21 cellular contexts compared by ENCODE assay signal in the genomic region with DNA sequence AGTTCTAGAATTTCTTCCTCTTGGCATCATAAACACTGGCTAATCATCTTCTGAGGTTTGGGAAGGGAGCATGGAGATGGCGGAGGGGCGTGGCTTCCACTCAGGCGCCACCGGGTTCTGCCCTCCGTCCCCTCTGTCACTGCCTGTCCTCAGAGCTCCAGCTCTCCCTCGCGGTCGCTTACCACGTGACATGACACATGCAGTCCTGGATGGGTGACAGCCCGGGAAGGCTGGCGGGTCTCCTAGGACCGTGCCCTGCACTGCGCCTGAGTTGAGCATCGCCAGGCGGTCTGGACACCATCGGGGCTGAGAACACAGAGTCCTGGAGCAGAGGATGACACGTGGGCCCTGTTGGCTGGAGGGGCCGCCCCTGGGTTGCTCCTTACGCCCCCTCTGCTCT.
DNase-seq lines count a peak whose midpoint lies in the region; ATAC-seq, FAIRE-seq and TF ChIP-seq lines count a peak whose summit lies in the region.
"Had no signal": no experiment of that assay in that cellular context is flagged by ENCODE, and none has a peak within 500 bp of the region (broad histone marks: within the 10 kb centered on the region; RNA-seq: fewer than 3 reads in every experiment).

No MANE protein-coding gene starts in this region.

- H3K36me3 ChIP-seq in HepG2 (replicated peaks in 1 of 2; ENCODE audit: control insufficient read depth in 1 of 2, insufficient read depth in 2 of 2, low read length in 2 of 2) (no peaks in the 10 kb centered on the region), right lobe of liver (no peaks in the 10 kb centered on the region), right atrium auricular region (peaks cover 89% of the 10 kb centered on the region), smooth muscle cell (ENCODE audit: low read depth) (peaks cover 63% of the 10 kb centered on the region)

- no peaks in the 10 kb centered on the region for H4K20me1 ChIP-seq in HepG2 (ENCODE audit: insufficient read depth, low read length)
- peaks cover 11% of the 10 kb centered on the region for H4K20me1 ChIP-seq in smooth muscle cell (ENCODE audit: low read depth)

- TF ChIP-seq POLR2A in HepG2 (IDR thresholded peaks at IDR 0.05; ENCODE audit: insufficient read depth in 1 of 2, low read depth in 2 of 2, low read length in 2 of 2) = no peak
- TF ChIP-seq POLR2A in right lobe of liver (IDR thresholded peaks at IDR 0.05) = no peak

- H3K9me3 ChIP-seq in HepG2 (ENCODE audit: low read length) (no peaks in the 10 kb centered on the region), right lobe of liver (no peaks in the 10 kb centered on the region), right atrium auricular region (no peaks in the 10 kb centered on the region), smooth muscle cell (replicated peaks; ENCODE audit: low read depth) (no peaks in the 10 kb centered on the region)

- ATAC-seq in HepG2 (no peak), right lobe of liver (no peak)
- ATAC-seq: HCT116 had no signal

- POLR2A ChIA-PET in HepG2 (lab: Yijun Ruan, JAX) = no interaction called here

- in situ Hi-C loops in HepG2 (cut with HindIII; ENCODE audit: extremely low pct_ligation_motif_present, low pct_unique_long_range_greater_than_20kb) = no loop called here

- WGBS in HepG2 (ENCODE audit: low lambda C conversion rate) = 44% methylated on average over 10 of the region's 19 CpGs
- WGBS in right lobe of liver (ENCODE audit: insufficient coverage, low coverage, low lambda C conversion rate, missing lambda C conversion rate) = 70% methylated on average over 5 of the region's 19 CpGs
- WGBS in smooth muscle cell (ENCODE audit: low lambda C conversion rate) = 88% methylated on average over 19 of the region's 19 CpGs

- H3K4me1 ChIP-seq in HepG2 (ENCODE audit: insufficient read depth, low read length) (no peaks in the 10 kb centered on the region), right lobe of liver (no peaks in the 10 kb centered on the region), right atrium auricular region (peaks cover 0 to 9% of the 10 kb centered on the region in 2 donors), smooth muscle cell (ENCODE audit: low read depth) (no peaks in the 10 kb centered on the region)

- peaks cover 87% of the 10 kb centered on the region for H3F3A ChIP-seq in smooth muscle cell (ENCODE audit: low read depth)

- intact Hi-C loops in HepG2 (cut with micrococcal nuclease; ENCODE audit: unreplicated experiment) (no loop called here), right lobe of liver (cut with DNase I) (no loop called here)

- H3K4me3 ChIP-seq in HepG2 (replicated peaks in 1 of 3; ENCODE audit: insufficient read depth in 1 of 3, low read depth in 2 of 3, low read length in 3 of 3) = no peak overlapping the region
- H3K4me3 ChIP-seq in right lobe of liver = no peak overlapping the region
- no peak overlapping the region for H3K4me3 ChIP-seq in right atrium auricular region
- no peak overlapping the region for H3K4me3 ChIP-seq in smooth muscle cell

- TF ChIP-seq RAD21 in HepG2 (CRISPR knock-in tag; IDR thresholded peaks at IDR 0.05) = no peak

- H3K9ac ChIP-seq in HepG2 (ENCODE audit: insufficient read depth, low read depth, low read length) (no peak overlapping the region), smooth muscle cell (ENCODE audit: low read depth) (no peak overlapping the region)
- H3K9ac ChIP-seq: KMS-11 had no signal

- no TSS peak for BruUV-seq in HepG2 (replicated peaks; lab: Mats Ljungman, UMichigan)

- H3K27ac ChIP-seq in HepG2 (ENCODE audit: extremely low read length, insufficient read depth, low read length) (no peak overlapping the region), right lobe of liver (no peak overlapping the region), right atrium auricular region (no peak overlapping the region), smooth muscle cell (ENCODE audit: low read depth) (peak overlapping the region; percentile 18)
- H3K27ac ChIP-seq: KMS-11 had no signal

- FAIRE-seq in HepG2 (lab: Jason Lieb, UNC) = no peak
- FAIRE-seq: A204.1, D721Med, H1, RCC 7860 had no signal

- DNase-seq in HepG2 (ENCODE audit: low spot score) = no peak
- DNase-seq in right lobe of liver = no peak
- DNase-seq in right atrium auricular region (ENCODE audit: low spot score) = peak; percentile 57
- DNase-seq in smooth muscle cell (lab: John Stamatoyannopoulos, UW; ENCODE audit: unreplicated experiment) = no peak
- no peak for DNase-seq in islet precursor cell
- DNase-seq in NK-92 treated with Interleukin-12 subunit alpha and Interleukin-12 subunit beta, amount 100 ng/mL, for 24 hours (lab: John Stamatoyannopoulos, UW) = no peak
- no peak for DNase-seq in NCI-H69 (lab: John Stamatoyannopoulos, UW)
- DNase-seq: DMS53, GDM1, NCI-H1092 treated with DMSO at 0.1 percent for 48 hours, NCI-H1436 treated with DMSO at 0.1 percent for 48 hours, NCI-H1930, NCI-H2227 treated with DMSO at 0.1 percent for 48 hours, NCI-H510A, NCI-H774 had no signal

- H3K27me3 ChIP-seq in HepG2 (ENCODE audit: control insufficient read depth in 1 of 2, insufficient read depth in 2 of 2, low read length in 2 of 2) = peaks cover 5 to 62% of the 10 kb centered on the region in 2 experiments; a peak in 3 of 5 replicates
- H3K27me3 ChIP-seq in right lobe of liver = no peaks in the 10 kb centered on the region
- no peaks in the 10 kb centered on the region for H3K27me3 ChIP-seq in right atrium auricular region
- H3K27me3 ChIP-seq in smooth muscle cell (ENCODE audit: low read depth) = no peaks in the 10 kb centered on the region

- TF ChIP-seq EP300 in HepG2 (IDR thresholded peaks at IDR 0.05; ENCODE audit: low read depth in 2 of 2, low read length in 2 of 2) (no peak), HepG2 (CRISPR knock-in tag; IDR thresholded peaks at IDR 0.05; ENCODE audit: borderline replicate concordance) (no peak)

- TF ChIP-seq CTCF in HepG2 (CRISPR knock-in tag; IDR thresholded peaks at IDR 0.05) (no peak), right lobe of liver (IDR thresholded peaks at IDR 0.05) (no peak), right atrium auricular region (IDR thresholded peaks at IDR 0.05) (no peak), smooth muscle cell (IDR thresholded peaks at IDR 0.05; ENCODE audit: borderline replicate concordance, insufficient read depth, poor library complexity, severe bottlenecking) (no peak)

- H3K79me2 ChIP-seq in HepG2 (ENCODE audit: insufficient read depth, low read length) (no peaks in the 10 kb centered on the region), smooth muscle cell (ENCODE audit: low read depth) (peaks cover 21% of the 10 kb centered on the region)

- CTCF ChIA-PET in HepG2 (lab: Yijun Ruan, JAX; ENCODE audit: low intra/inter-chr PET ratio, low total read pairs) = no interaction called here

- H2AFZ ChIP-seq in HepG2 (ENCODE audit: low read length) = no peak overlapping the region
- H2AFZ ChIP-seq in smooth muscle cell (ENCODE audit: low read depth) = no peak overlapping the region

- H3K4me2 ChIP-seq in HepG2 (ENCODE audit: low read depth, low read length) (no peak overlapping the region), smooth muscle cell (no peak overlapping the region)
- H3K4me2 ChIP-seq: KMS-11 had no signal

TF ChIP-seq in HepG2, 621 proteins besides CTCF, POLR2A, EP300 and RAD21 (continues in another document):
- TF ChIP-seq, protein P1, sequence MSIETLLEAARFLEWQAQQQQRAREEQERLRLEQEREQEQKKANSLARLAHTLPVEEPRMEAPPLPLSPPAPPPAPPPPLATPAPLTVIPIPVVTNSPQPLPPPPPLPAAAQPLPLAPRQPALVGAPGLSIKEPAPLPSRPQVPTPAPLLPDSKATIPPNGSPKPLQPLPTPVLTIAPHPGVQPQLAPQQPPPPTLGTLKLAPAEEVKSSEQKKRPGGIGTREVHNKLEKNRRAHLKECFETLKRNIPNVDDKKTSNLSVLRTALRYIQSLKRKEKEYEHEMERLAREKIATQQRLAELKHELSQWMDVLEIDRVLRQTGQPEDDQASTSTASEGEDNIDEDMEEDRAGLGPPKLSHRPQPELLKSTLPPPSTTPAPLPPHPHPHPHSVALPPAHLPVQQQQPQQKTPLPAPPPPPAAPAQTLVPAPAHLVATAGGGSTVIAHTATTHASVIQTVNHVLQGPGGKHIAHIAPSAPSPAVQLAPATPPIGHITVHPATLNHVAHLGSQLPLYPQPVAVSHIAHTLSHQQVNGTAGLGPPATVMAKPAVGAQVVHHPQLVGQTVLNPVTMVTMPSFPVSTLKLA (IDR thresholded peaks at IDR 0.05) = peak; percentile 43; the same call in 1 of the 2 replicates
- TF ChIP-seq ZNF670 (CRISPR knock-in tag; IDR thresholded peaks at IDR 0.05; ENCODE audit: borderline replicate concordance) = no peak
- TF ChIP-seq, protein P2, sequence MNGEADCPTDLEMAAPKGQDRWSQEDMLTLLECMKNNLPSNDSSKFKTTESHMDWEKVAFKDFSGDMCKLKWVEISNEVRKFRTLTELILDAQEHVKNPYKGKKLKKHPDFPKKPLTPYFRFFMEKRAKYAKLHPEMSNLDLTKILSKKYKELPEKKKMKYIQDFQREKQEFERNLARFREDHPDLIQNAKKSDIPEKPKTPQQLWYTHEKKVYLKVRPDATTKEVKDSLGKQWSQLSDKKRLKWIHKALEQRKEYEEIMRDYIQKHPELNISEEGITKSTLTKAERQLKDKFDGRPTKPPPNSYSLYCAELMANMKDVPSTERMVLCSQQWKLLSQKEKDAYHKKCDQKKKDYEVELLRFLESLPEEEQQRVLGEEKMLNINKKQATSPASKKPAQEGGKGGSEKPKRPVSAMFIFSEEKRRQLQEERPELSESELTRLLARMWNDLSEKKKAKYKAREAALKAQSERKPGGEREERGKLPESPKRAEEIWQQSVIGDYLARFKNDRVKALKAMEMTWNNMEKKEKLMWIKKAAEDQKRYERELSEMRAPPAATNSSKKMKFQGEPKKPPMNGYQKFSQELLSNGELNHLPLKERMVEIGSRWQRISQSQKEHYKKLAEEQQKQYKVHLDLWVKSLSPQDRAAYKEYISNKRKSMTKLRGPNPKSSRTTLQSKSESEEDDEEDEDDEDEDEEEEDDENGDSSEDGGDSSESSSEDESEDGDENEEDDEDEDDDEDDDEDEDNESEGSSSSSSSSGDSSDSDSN (CRISPR knock-in tag; IDR thresholded peaks at IDR 0.05) = no peak
- TF ChIP-seq, protein P3, sequence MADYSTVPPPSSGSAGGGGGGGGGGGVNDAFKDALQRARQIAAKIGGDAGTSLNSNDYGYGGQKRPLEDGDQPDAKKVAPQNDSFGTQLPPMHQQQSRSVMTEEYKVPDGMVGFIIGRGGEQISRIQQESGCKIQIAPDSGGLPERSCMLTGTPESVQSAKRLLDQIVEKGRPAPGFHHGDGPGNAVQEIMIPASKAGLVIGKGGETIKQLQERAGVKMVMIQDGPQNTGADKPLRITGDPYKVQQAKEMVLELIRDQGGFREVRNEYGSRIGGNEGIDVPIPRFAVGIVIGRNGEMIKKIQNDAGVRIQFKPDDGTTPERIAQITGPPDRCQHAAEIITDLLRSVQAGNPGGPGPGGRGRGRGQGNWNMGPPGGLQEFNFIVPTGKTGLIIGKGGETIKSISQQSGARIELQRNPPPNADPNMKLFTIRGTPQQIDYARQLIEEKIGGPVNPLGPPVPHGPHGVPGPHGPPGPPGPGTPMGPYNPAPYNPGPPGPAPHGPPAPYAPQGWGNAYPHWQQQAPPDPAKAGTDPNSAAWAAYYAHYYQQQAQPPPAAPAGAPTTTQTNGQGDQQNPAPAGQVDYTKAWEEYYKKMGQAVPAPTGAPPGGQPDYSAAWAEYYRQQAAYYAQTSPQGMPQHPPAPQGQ (CRISPR knock-in tag; IDR thresholded peaks at IDR 0.05; ENCODE audit: borderline replicate concordance) = no peak
- TF ChIP-seq RAD51 (IDR thresholded peaks at IDR 0.05; ENCODE audit: borderline replicate concordance) = peak; percentile 36; the same call in 1 of the 2 replicates
